26 cellular contexts compared by ENCODE assay signal in the genomic region with DNA sequence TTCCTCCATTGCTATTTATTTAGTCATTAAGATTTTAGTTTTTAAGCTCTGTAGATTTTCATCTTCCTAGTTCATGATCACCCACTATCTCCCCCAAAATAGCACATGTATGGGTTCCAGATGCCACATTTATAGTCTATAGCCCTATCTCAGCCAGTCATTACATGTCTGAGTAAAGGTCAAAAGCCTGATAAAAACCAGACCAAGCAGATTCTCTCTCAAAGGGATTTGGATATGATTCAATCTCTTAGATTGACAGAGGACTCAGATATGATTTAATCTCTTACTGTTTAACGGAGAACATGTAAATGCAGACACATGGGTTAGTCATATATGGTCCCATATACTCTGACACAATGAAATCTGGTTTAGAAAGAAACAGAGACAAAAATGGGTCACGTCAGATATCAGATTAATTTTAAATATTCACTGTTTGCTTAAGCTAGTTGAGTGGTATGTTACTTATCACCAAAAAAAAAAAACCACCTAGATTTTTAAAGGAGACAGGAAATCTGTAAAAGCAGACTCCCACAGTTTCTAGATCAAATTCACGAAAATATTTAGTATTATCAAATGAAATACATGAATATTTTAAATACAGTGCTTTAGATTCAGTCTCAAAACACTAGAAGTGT.
"Had no signal": no experiment of that assay in that cellular context is flagged by ENCODE, and none has a peak within 500 bp of the region (broad histone marks: within the 10 kb centered on the region; RNA-seq: fewer than 3 reads in every experiment).

No MANE protein-coding gene starts in this region.

- H3K4me1 ChIP-seq: adrenal gland, body of pancreas, right lobe of liver, SJCRH30, tibial nerve had no signal

- H3K4me3 ChIP-seq: adrenal gland, body of pancreas, coronary artery, heart left ventricle, ovary, right lobe of liver, SJCRH30, tibial nerve had no signal

- H3K4me1 Mint-ChIP-seq: naive B cell; stimulated activated naive B cell treated with anti-CD40 and anti-IgM and Interleukin-4, amounts not matched to agents 10 μg/mL and 1 μg/mL and 100 μg/mL, for 72 hours had no signal

- H3K27ac ChIP-seq: adrenal gland, body of pancreas, coronary artery, heart left ventricle, ovary, right lobe of liver, SJCRH30, tibial nerve, VCaP had no signal

- DNase-seq: activated CD4-positive, alpha-beta T cell treated with anti-CD3 and anti-CD28 coated beads, Interleukin-2, amount 50 U/mL, for 1 hour; adrenal gland; aorta; body of pancreas; foreskin fibroblast; heart left ventricle; hypothalamus; immature natural killer cell; kidney; left colon; mammary epithelial cell; naive B cell; ovary; right lobe of liver; SJCRH30; stimulated activated CD4-positive, alpha-beta T cell treated with anti-CD3 and anti-CD28 coated beads, Interleukin-12 subunit alpha, Interleukin-12 subunit beta, amount 100 ng/mL, for 4 hours; stimulated activated CD4-positive, alpha-beta T cell treated with anti-CD3 and anti-CD28 coated beads, Interleukin-4, amount 100 ng/mL, for 1 hour; stimulated activated naive B cell treated with anti-CD40 and anti-IgM and Interleukin-4, amounts not matched to agents 10 μg/mL and 1 μg/mL and 100 μg/mL, for 72 hours; T-helper 1 cell had no signal

- H3K27ac Mint-ChIP-seq: activated naive CD4-positive, alpha-beta T cell treated with anti-CD3 and anti-CD28 coated beads, Interleukin-2, amount 50 U/mL, for 24 hours; activated T-helper 2 cell treated with anti-CD3 and anti-CD28 coated beads, Interferon-gamma antibody, Interleukin-2, Interleukin-4, amounts not matched to agents 10 μg/mL and 5 μg/mL and 100 μg/mL, durations not matched to agents 14 hours and 24 hours and 36 hours; immature natural killer cell; naive B cell; stimulated activated naive B cell treated with anti-CD40 and anti-IgM and Interleukin-4, amounts not matched to agents 10 μg/mL and 1 μg/mL and 100 μg/mL, for 72 hours had no signal

- ATAC-seq: body of pancreas; esophagus mucosa; left colon; stimulated activated naive B cell treated with anti-CD40 and anti-IgM and Interleukin-4, amounts not matched to agents 10 μg/mL and 1 μg/mL and 100 μg/mL, for 72 hours had no signal

- H3K4me3 Mint-ChIP-seq: activated naive CD4-positive, alpha-beta T cell treated with anti-CD3 and anti-CD28 coated beads, Interleukin-2, amount 50 U/mL, for 24 hours; immature natural killer cell; naive B cell; stimulated activated naive B cell treated with anti-CD40 and anti-IgM and Interleukin-4, amounts not matched to agents 10 μg/mL and 1 μg/mL and 100 μg/mL, for 72 hours had no signal

- H3K36me3 Mint-ChIP-seq: activated naive CD4-positive, alpha-beta T cell treated with anti-CD3 and anti-CD28 coated beads, Interleukin-2, amount 50 U/mL, for 24 hours; naive B cell; stimulated activated naive B cell treated with anti-CD40 and anti-IgM and Interleukin-4, amounts not matched to agents 10 μg/mL and 1 μg/mL and 100 μg/mL, for 72 hours had no signal

- H3K9me3 Mint-ChIP-seq: naive B cell; stimulated activated naive B cell treated with anti-CD40 and anti-IgM and Interleukin-4, amounts not matched to agents 10 μg/mL and 1 μg/mL and 100 μg/mL, for 72 hours had no signal

- H3K36me3 ChIP-seq: adrenal gland, heart left ventricle, ovary, right lobe of liver, SJCRH30, tibial nerve had no signal

- H3K27me3 ChIP-seq: adrenal gland, body of pancreas, heart left ventricle, ovary, right lobe of liver, SJCRH30, tibial nerve had no signal

- H3K9me3 ChIP-seq: adrenal gland, body of pancreas, heart left ventricle, ovary, right lobe of liver, SJCRH30, tibial nerve had no signal

- H3K27me3 Mint-ChIP-seq: activated naive CD4-positive, alpha-beta T cell treated with anti-CD3 and anti-CD28 coated beads, Interleukin-2, amount 50 U/mL, for 24 hours; naive B cell; progenitor cell of endocrine pancreas; stimulated activated naive B cell treated with anti-CD40 and anti-IgM and Interleukin-4, amounts not matched to agents 10 μg/mL and 1 μg/mL and 100 μg/mL, for 72 hours had no signal
